Comparison of ENCODE assay signal across 22 cellular contexts in the genomic region with DNA sequence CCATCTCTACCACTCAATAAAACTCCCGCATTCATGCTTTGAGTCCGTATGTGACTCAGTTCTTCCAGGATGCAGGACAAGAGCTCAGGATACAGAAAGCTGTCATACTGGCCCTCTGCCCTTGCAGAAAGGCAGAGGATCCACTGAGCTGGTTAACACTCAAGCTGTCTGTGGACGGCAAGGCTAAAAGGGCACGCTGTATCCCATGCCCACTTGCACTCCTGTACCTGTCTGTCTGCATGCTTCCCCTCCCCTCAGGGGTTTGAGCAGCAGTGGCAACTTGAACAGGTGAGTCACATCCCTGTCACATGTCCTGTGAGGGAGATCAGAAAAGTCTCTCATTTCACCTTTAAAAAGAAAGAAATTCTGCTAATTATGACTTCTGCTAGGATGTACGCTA.
"Had no signal": no experiment of that assay in that cellular context is flagged by ENCODE, and none has a peak within 500 bp of the region (broad histone marks: within the 10 kb centered on the region; RNA-seq: fewer than 3 reads in every experiment).

No MANE protein-coding gene starts in this region.

- H3K27ac Mint-ChIP-seq: dendritic cell treated with granulocyte-macrophage colony-stimulating factor and Interleukin-4, amounts not matched to agents 40 ng/mL and 50 ng/mL, for 4 days; naive thymus-derived CD8-positive, alpha-beta T cell; nephron progenitor cell; type B pancreatic cell had no signal

- H3K36me3 ChIP-seq: colonic mucosa, gastrocnemius medialis, ovary, right lobe of liver, stomach, thyroid gland had no signal

- ATAC-seq: gastrocnemius medialis; left lobe of liver; naive thymus-derived CD8-positive, alpha-beta T cell had no signal

- H3K4me1 ChIP-seq: colonic mucosa, gastrocnemius medialis, right lobe of liver, stomach, thyroid gland had no signal

- H3K27ac ChIP-seq: colonic mucosa, gastrocnemius medialis, ovary, right lobe of liver, stomach, thyroid gland had no signal

- H3K9me3 ChIP-seq: colonic mucosa, gastrocnemius medialis, ovary, right lobe of liver, stomach, thyroid gland had no signal

- H3K4me3 ChIP-seq: colonic mucosa, gastrocnemius medialis, ovary, right lobe of liver, stomach, thyroid gland had no signal

- H3K27me3 Mint-ChIP-seq: dendritic cell treated with granulocyte-macrophage colony-stimulating factor and Interleukin-4, amounts not matched to agents 40 ng/mL and 50 ng/mL, for 4 days had no signal

- H3K36me3 Mint-ChIP-seq: type B pancreatic cell had no signal

- H3K27me3 ChIP-seq: colonic mucosa, gastrocnemius medialis, ovary, right lobe of liver, stomach, thyroid gland had no signal

- H3K4me3 Mint-ChIP-seq: dendritic cell treated with granulocyte-macrophage colony-stimulating factor and Interleukin-4, amounts not matched to agents 40 ng/mL and 50 ng/mL, for 4 days; nephron progenitor cell; type B pancreatic cell had no signal

- DNase-seq: central memory CD4-positive, alpha-beta T cell; colonic mucosa; effector CD8-positive, alpha-beta T cell; erythroblast; gastrocnemius medialis; head of caudate nucleus; kidney; naive thymus-derived CD8-positive, alpha-beta T cell; nephron progenitor cell; occipital lobe; ovary; posterior cingulate gyrus; right lobe of liver; small intestine; stimulated activated CD4-positive, alpha-beta T cell treated with anti-CD3 and anti-CD28 coated beads, Interleukin-15, amount 100 ng/mL, for 24 hours; stimulated activated CD4-positive, alpha-beta T cell treated with anti-CD3 and anti-CD28 coated beads, Interleukin-2, amount 100 ng/mL, for 48 hours; stimulated activated naive CD4-positive, alpha-beta T cell treated with Interleukin-2 at 50 U/mL for 16 hours; stomach; thyroid gland had no signal

- H3K9me3 Mint-ChIP-seq: dendritic cell treated with granulocyte-macrophage colony-stimulating factor and Interleukin-4, amounts not matched to agents 40 ng/mL and 50 ng/mL, for 4 days; type B pancreatic cell had no signal
